Comparison of ENCODE assay signal across 1 cellular context in genomic region chr10:113718974-113719822, GRCh38.
TF ChIP-seq lines count a peak whose summit lies in the region.

No MANE protein-coding gene starts in this region.

TF ChIP-seq in K562, 482 proteins besides CTCF, POLR2A, EP300 and RAD21 (continued from another document):
- TF ChIP-seq ZBTB40 (IDR thresholded peaks at IDR 0.05) (peak; percentile 75), ZBTB40 (CRISPR knock-in tag; IDR thresholded peaks at IDR 0.05) (no peak)
